In genomic region chr20:36881888-36882287, GRCh38 we compare ENCODE assay signal across 13 cellular contexts. TPM values are rescaled to one million over a fixed set of nuclear protein-coding genes. Genes with fewer than 3 reads are reported as not detected.
DNase-seq lines count a peak whose midpoint lies in the region; ATAC-seq and TF ChIP-seq lines count a peak whose summit lies in the region.
"Had no signal": no experiment of that assay in that cellular context is flagged by ENCODE, and none has a peak within 500 bp of the region (broad histone marks: within the 10 kb centered on the region; RNA-seq: fewer than 3 reads in every experiment).

No MANE protein-coding gene starts in this region.

- H3K79me2 ChIP-seq in GM23338 (replicated peaks; ENCODE audit: insufficient read depth) = no peaks in the 10 kb centered on the region

- 0 out of 2 replicates have a peak, but pooled peaks cover 3% of the 10 kb centered on the region for H3F3A ChIP-seq in GM23338 (replicated peaks; ENCODE audit: low read depth)

- no peak overlapping the region for H2AFZ ChIP-seq in GM23338
- H2AFZ ChIP-seq: neural progenitor cell had no signal

- no peak for DNase-seq in activated CD4-positive, alpha-beta T cell treated with anti-CD3 and anti-CD28 coated beads, Interleukin-2, amount 10 ng/mL, durations not matched to agents 24 days and 14 days
- DNase-seq in activated CD4-positive, alpha-beta T cell treated with anti-CD3 and anti-CD28 coated beads for 4 hours = no peak
- DNase-seq in HK-2 (ENCODE audit: unreplicated experiment) (peak; percentile 79), nephron progenitor cell (no peak), GM23338 (ENCODE audit: low spot score) (no peak), medulla oblongata (ENCODE audit: extremely low spot score) (no peak), NCI-H128 (lab: John Stamatoyannopoulos, UW; ENCODE audit: unreplicated experiment) (no peak)
- DNase-seq: NCI-H1694 treated with DMSO at 0.1 percent for 48 hours had no signal

- no peaks in the 10 kb centered on the region for H3K36me3 ChIP-seq in GM23338 (ENCODE audit: insufficient read depth)
- H3K36me3 ChIP-seq: ascending aorta, neural progenitor cell, suprapubic skin had no signal

- no peaks in the 10 kb centered on the region for H4K20me1 ChIP-seq in GM23338 (replicated peaks; ENCODE audit: insufficient read depth)

- no peaks in the 10 kb centered on the region for H3K9me3 Mint-ChIP-seq in activated CD4-positive, alpha-beta T cell treated with anti-CD3 and anti-CD28 coated beads, Interleukin-2, amount 10 ng/mL, durations not matched to agents 24 days and 14 days
- H3K9me3 Mint-ChIP-seq in activated T-helper 17 cell treated with anti-CD3 and anti-CD28 coated beads, Interleukin-2, amount 50 U/mL, for 72 hours = no peaks in the 10 kb centered on the region
- H3K9me3 Mint-ChIP-seq in nephron progenitor cell (no peaks in the 10 kb centered on the region), GM23338 (no peaks in the 10 kb centered on the region)
- H3K9me3 Mint-ChIP-seq: neural progenitor cell had no signal

- no peak overlapping the region for H3K4me3 ChIP-seq in GM23338
- H3K4me3 ChIP-seq: ascending aorta, neural progenitor cell, suprapubic skin had no signal

- TF ChIP-seq CTCF in nephron progenitor cell (IDR thresholded peaks at IDR 0.05) (no peak), GM23338 (conservative IDR thresholded peaks at IDR 0.05; ENCODE audit: low read depth in 2 of 2) (no peak)

- no peak overlapping the region for H3K27ac ChIP-seq in GM23338 (ENCODE audit: low read depth)
- H3K27ac ChIP-seq: ascending aorta, HL-60, neural progenitor cell, suprapubic skin had no signal

- peaks cover 6% of the 10 kb centered on the region for H3K4me1 Mint-ChIP-seq in activated CD4-positive, alpha-beta T cell treated with anti-CD3 and anti-CD28 coated beads, Interleukin-2, amount 10 ng/mL, durations not matched to agents 24 days and 14 days
- H3K4me1 Mint-ChIP-seq in activated T-helper 17 cell treated with anti-CD3 and anti-CD28 coated beads, Interleukin-2, amount 50 U/mL, for 72 hours = peaks cover 12% of the 10 kb centered on the region
- H3K4me1 Mint-ChIP-seq in nephron progenitor cell (peaks cover 26% of the 10 kb centered on the region), GM23338 (peaks cover 4% of the 10 kb centered on the region)

- peaks cover 3% of the 10 kb centered on the region for H3K36me3 Mint-ChIP-seq in activated CD4-positive, alpha-beta T cell treated with anti-CD3 and anti-CD28 coated beads, Interleukin-2, amount 10 ng/mL, durations not matched to agents 24 days and 14 days (ENCODE audit: low read depth)
- no peaks in the 10 kb centered on the region for H3K36me3 Mint-ChIP-seq in activated T-helper 17 cell treated with anti-CD3 and anti-CD28 coated beads, Interleukin-2, amount 50 U/mL, for 72 hours (ENCODE audit: low read depth)
- no peaks in the 10 kb centered on the region for H3K36me3 Mint-ChIP-seq in nephron progenitor cell (ENCODE audit: low read depth)
- no peaks in the 10 kb centered on the region; the same call in 2 of the 3 replicates for H3K36me3 Mint-ChIP-seq in GM23338 (ENCODE audit: low read depth)
- H3K36me3 Mint-ChIP-seq: neural progenitor cell had no signal

- peak overlapping the region; percentile 11 for H3K27ac Mint-ChIP-seq in activated CD4-positive, alpha-beta T cell treated with anti-CD3 and anti-CD28 coated beads, Interleukin-2, amount 10 ng/mL, durations not matched to agents 24 days and 14 days
- peak overlapping the region; percentile 77 for H3K27ac Mint-ChIP-seq in activated T-helper 17 cell treated with anti-CD3 and anti-CD28 coated beads, Interleukin-2, amount 50 U/mL, for 72 hours
- H3K27ac Mint-ChIP-seq in nephron progenitor cell (no peak overlapping the region), GM23338 (no peak overlapping the region)
- H3K27ac Mint-ChIP-seq: neural progenitor cell had no signal

- no peaks in the 10 kb centered on the region for H3K9me2 ChIP-seq in GM23338 (ENCODE audit: insufficient read depth)

- H3K4me2 ChIP-seq in GM23338 = no peak overlapping the region
- H3K4me2 ChIP-seq: neural progenitor cell had no signal

- peak; percentile 99 for ATAC-seq in activated T-helper 17 cell treated with anti-CD3 and anti-CD28 coated beads, Interleukin-2, amount 50 U/mL, for 72 hours (replicated peaks)
- no peak for ATAC-seq in GM23338

- no peak overlapping the region for H3K4me3 Mint-ChIP-seq in activated CD4-positive, alpha-beta T cell treated with anti-CD3 and anti-CD28 coated beads, Interleukin-2, amount 10 ng/mL, durations not matched to agents 24 days and 14 days
- H3K4me3 Mint-ChIP-seq in activated T-helper 17 cell treated with anti-CD3 and anti-CD28 coated beads, Interleukin-2, amount 50 U/mL, for 72 hours = peak overlapping the region; percentile 7
- H3K4me3 Mint-ChIP-seq in nephron progenitor cell = peak overlapping the region; percentile 28
- H3K4me3 Mint-ChIP-seq in GM23338 = no peak overlapping the region
- H3K4me3 Mint-ChIP-seq: neural progenitor cell had no signal

- intact Hi-C loops in activated CD4-positive, alpha-beta T cell treated with anti-CD3 and anti-CD28 coated beads, Interleukin-2, amount 10 ng/mL, durations not matched to agents 24 days and 14 days (cut with micrococcal nuclease) = no loop called here

- peaks cover 4% of the 10 kb centered on the region; the same call in 1 of the 2 replicates for H3K4me1 ChIP-seq in GM23338 (ENCODE audit: insufficient read depth)
- H3K4me1 ChIP-seq: ascending aorta, neural progenitor cell had no signal

- no peaks in the 10 kb centered on the region for H3K27me3 ChIP-seq in GM23338 (ENCODE audit: insufficient read depth)
- H3K27me3 ChIP-seq: ascending aorta, neural progenitor cell, suprapubic skin had no signal

- no peaks in the 10 kb centered on the region for H3K27me3 Mint-ChIP-seq in activated CD4-positive, alpha-beta T cell treated with anti-CD3 and anti-CD28 coated beads, Interleukin-2, amount 10 ng/mL, durations not matched to agents 24 days and 14 days
- H3K27me3 Mint-ChIP-seq in activated T-helper 17 cell treated with anti-CD3 and anti-CD28 coated beads, Interleukin-2, amount 50 U/mL, for 72 hours = no peaks in the 10 kb centered on the region
- H3K27me3 Mint-ChIP-seq in nephron progenitor cell (ENCODE audit: low read depth, poor library complexity) (peaks cover 35% of the 10 kb centered on the region), GM23338 (ENCODE audit: insufficient read depth, low read depth, poor library complexity) (no peaks in the 10 kb centered on the region)

TF ChIP-seq in GM23338, 12 proteins besides CTCF, POLR2A, EP300 and RAD21 (continues in another document):
- no peak for TF ChIP-seq EZH2 (IDR thresholded peaks at IDR 0.05; ENCODE audit: low read depth, unreplicated experiment)
- TF ChIP-seq EZH2phosphoT487 (IDR thresholded peaks at IDR 0.05; ENCODE audit: unreplicated experiment) = no peak

RNA-seq across cellular contexts. Expression of gene TLDC2, which starts 6.0 kb away (rescaled TPM):
- total RNA-seq in activated CD4-positive, alpha-beta T cell treated with anti-CD3 and anti-CD28 coated beads, Interleukin-2, amount 10 ng/mL, durations not matched to agents 24 days and 14 days = not detected in 2 replicates
- total RNA-seq in activated T-helper 17 cell treated with anti-CD3 and anti-CD28 coated beads, Interleukin-2, amount 50 U/mL, for 72 hours = not detected
- 0.38 and 0.85 TPM in 2 replicates for total RNA-seq in GM23338 (2014; rRNA removed; shearing (Covaris generic))
- 0.16 and 0.28 TPM in 2 replicates for polyA plus RNA-seq in GM23338 (2016; fragmentation: Nextera tagmentation; extraction: Ambion mirVana)
- total RNA-seq: ascending aorta, suprapubic skin had no signal

Comparison
In these comparisons a context has a peak if more than half of its experiments do, and no peak if none do; other contexts are left out.
1. H3K27ac Mint-ChIP-seq: peak in activated CD4-positive, alpha-beta T cell treated with anti-CD3 and anti-CD28 coated beads, Interleukin-2, amount 10 ng/mL, durations not matched to agents 24 days and 14 days (single experiment) and activated T-helper 17 cell treated with anti-CD3 and anti-CD28 coated beads, Interleukin-2, amount 50 U/mL, for 72 hours (single experiment); none in nephron progenitor cell (single experiment) and GM23338 (single experiment).
2. H3K4me3 Mint-ChIP-seq: peak in activated T-helper 17 cell treated with anti-CD3 and anti-CD28 coated beads, Interleukin-2, amount 50 U/mL, for 72 hours (single experiment) and nephron progenitor cell (single experiment); none in activated CD4-positive, alpha-beta T cell treated with anti-CD3 and anti-CD28 coated beads, Interleukin-2, amount 10 ng/mL, durations not matched to agents 24 days and 14 days (single experiment) and GM23338 (single experiment).